11 cellular contexts compared by ENCODE assay signal in genomic region chr17:32646941-32647340, GRCh38.
"Had no signal": no experiment of that assay in that cellular context is flagged by ENCODE, and none has a peak within 500 bp of the region (broad histone marks: within the 10 kb centered on the region; RNA-seq: fewer than 3 reads in every experiment).

No MANE protein-coding gene starts in this region.

- FAIRE-seq: H1, H54 had no signal

- ATAC-seq: GM23338, HCT116 had no signal

- H3K27ac Mint-ChIP-seq: GM23338, H9, HFFc6 had no signal

- H3K4me3 Mint-ChIP-seq: GM23338, H9, HFFc6 had no signal

- H3K27ac ChIP-seq: GM23248 had no signal

- H3K4me1 Mint-ChIP-seq: GM23338, H9 had no signal

- H3K36me3 ChIP-seq: HAP-1 had no signal

- H3K4me3 ChIP-seq: GM23248, GM23338, HAP-1 had no signal

- DNase-seq: GM23248, GOT3, H7, H9, HCEC 1CT, HFFc6 had no signal

- H3K9me3 ChIP-seq: HAP-1 had no signal

- H3K9ac ChIP-seq: GM23248 had no signal

- H3K4me2 ChIP-seq: GM23338 had no signal

- H3K4me1 ChIP-seq: HAP-1 had no signal
